11 cellular contexts compared by ENCODE assay signal in genomic region chr1:229582011-229582694, GRCh38. TPM values are rescaled to one million over a fixed set of nuclear protein-coding genes. Genes with fewer than 3 reads are reported as not detected.
DNase-seq lines count a peak whose midpoint lies in the region; ATAC-seq and TF ChIP-seq lines count a peak whose summit lies in the region.
"Had no signal": no experiment of that assay in that cellular context is flagged by ENCODE, and none has a peak within 500 bp of the region (broad histone marks: within the 10 kb centered on the region; RNA-seq: fewer than 3 reads in every experiment).

No MANE protein-coding gene starts in this region.

- H3K27ac ChIP-seq in mammary epithelial cell (ENCODE audit: insufficient read depth, low read depth, low read length) (no peak overlapping the region), right lobe of liver (no peak overlapping the region), upper lobe of right lung (no peak overlapping the region)

- dilution Hi-C loops in mammary epithelial cell (cut with HindIII; ENCODE audit: low sequenced_read_pairs), result no loop called here

- H3K4me1 ChIP-seq in mammary epithelial cell (ENCODE audit: insufficient read depth, low read length), result peaks cover 7% of the 10 kb centered on the region
- no peaks in the 10 kb centered on the region for H3K4me1 ChIP-seq in right lobe of liver
- H3K4me1 ChIP-seq in upper lobe of right lung, result peaks cover 27% of the 10 kb centered on the region

- H3K4me2 ChIP-seq in mammary epithelial cell (ENCODE audit: insufficient read depth, low read depth, low read length), result no peak overlapping the region

- H3K9me3 Mint-ChIP-seq in MCF 10A (ENCODE audit: unreplicated experiment), result no peaks in the 10 kb centered on the region
- H3K9me3 Mint-ChIP-seq: activated B cell treated with CpG ODN at 0.5 μM for 24 hours had no signal

- TF ChIP-seq CTCF in MCF 10A (IDR thresholded peaks at IDR 0.05; ENCODE audit: unreplicated experiment) (no peak), mammary epithelial cell (conservative IDR thresholded peaks at IDR 0.05 in 1 of 2, IDR thresholded peaks at IDR 0.05 in 1 of 2; ENCODE audit: extremely low read depth in 1 of 2, insufficient read depth in 1 of 2, low read depth in 1 of 2, low read length in 2 of 2) (no peak), right lobe of liver (IDR thresholded peaks at IDR 0.05) (no peak), upper lobe of right lung (IDR thresholded peaks at IDR 0.05) (no peak)

- no peak for TF ChIP-seq POLR2A in right lobe of liver (IDR thresholded peaks at IDR 0.05)

- peaks cover 11% of the 10 kb centered on the region for H3K4me1 Mint-ChIP-seq in MCF 10A (ENCODE audit: insufficient read depth, unreplicated experiment)

- no peaks in the 10 kb centered on the region for H3K36me3 ChIP-seq in mammary epithelial cell (ENCODE audit: insufficient read depth, low read length)
- H3K36me3 ChIP-seq in right lobe of liver, result no peaks in the 10 kb centered on the region
- no peaks in the 10 kb centered on the region for H3K36me3 ChIP-seq in upper lobe of right lung

- no TSS peak for BruUV-seq in MCF 10A (replicated peaks; lab: Mats Ljungman, UMichigan)
- BruUV-seq in mammary epithelial cell (replicated peaks; lab: Mats Ljungman, UMichigan), result no TSS peak

- DNase-seq in MCF 10A (ENCODE audit: unreplicated experiment), result peak; percentile 71
- no peak for DNase-seq in mammary epithelial cell
- peak; percentile 66 for DNase-seq in cerebellum (ENCODE audit: low spot score)
- peak in 1 of 3 donors; percentile 68 for DNase-seq in right lobe of liver
- no peak for DNase-seq in upper lobe of right lung
- DNase-seq: activated B cell treated with CpG ODN at 0.5 μM for 24 hours; activated gamma-delta T cell; stimulated activated CD8-positive, alpha-beta memory T cell treated with anti-CD3 and anti-CD28 coated beads, Interleukin-4, amount 100 ng/mL, for 48 hours had no signal

- no peaks in the 10 kb centered on the region for H3K36me3 Mint-ChIP-seq in MCF 10A (ENCODE audit: insufficient read depth, unreplicated experiment)

- H3K27ac Mint-ChIP-seq in MCF 10A (ENCODE audit: low read depth, unreplicated experiment), result no peak overlapping the region
- H3K27ac Mint-ChIP-seq: activated B cell treated with CpG ODN at 0.5 μM for 24 hours had no signal

- CTCF ChIA-PET in MCF 10A (lab: Yijun Ruan, JAX), result interaction anchor here (0.7 to 3.4 kb wide), 4 partner anchors 14 to 129 kb away, joined by 3 to 14 read pairs (median 4); partner anchors contain the start of gene ABCB10
- CTCF ChIA-PET in mammary epithelial cell (lab: Charles Lee; ENCODE audit: low non-redundant PET), result no interaction called here

- H2AFZ ChIP-seq in mammary epithelial cell (ENCODE audit: low read depth, low read length), result no peak overlapping the region

- H3K4me3 ChIP-seq in mammary epithelial cell (replicated peaks in 1 of 3; ENCODE audit: insufficient read depth in 1 of 3, low read depth in 2 of 3, low read length in 3 of 3) (no peak overlapping the region), right lobe of liver (no peak overlapping the region), upper lobe of right lung (no peak overlapping the region)

- intact Hi-C loops in MCF 10A (cut with micrococcal nuclease), result loop anchor here (5.0 kb wide), 1 partner anchor 730 kb away; no protein-coding TSS in a partner anchor
- intact Hi-C loops in mammary epithelial cell (cut with micrococcal nuclease), result no loop called here
- intact Hi-C loops in right lobe of liver (cut with DNase I), result no loop called here
- intact Hi-C loops in upper lobe of right lung (cut with DNase I), result no loop called here

- no peaks in the 10 kb centered on the region for H3K27me3 Mint-ChIP-seq in MCF 10A (ENCODE audit: insufficient read depth, unreplicated experiment)
- H3K27me3 Mint-ChIP-seq: activated B cell treated with CpG ODN at 0.5 μM for 24 hours had no signal

- H3K9me3 ChIP-seq in mammary epithelial cell (replicated peaks; ENCODE audit: insufficient read depth, low read length) (no peaks in the 10 kb centered on the region), right lobe of liver (no peaks in the 10 kb centered on the region), upper lobe of right lung (no peaks in the 10 kb centered on the region)

- 68% methylated on average over 11 of the region's 11 CpGs for WGBS in mammary epithelial cell (ENCODE audit: low coverage, missing lambda C conversion rate)
- 38% methylated on average over 10 of the region's 11 CpGs for WGBS in right lobe of liver (ENCODE audit: insufficient coverage, low coverage, low lambda C conversion rate, missing lambda C conversion rate)

- no peak overlapping the region for H3K4me3 Mint-ChIP-seq in MCF 10A (ENCODE audit: unreplicated experiment)
- H3K4me3 Mint-ChIP-seq: activated B cell treated with CpG ODN at 0.5 μM for 24 hours had no signal

- H3K79me2 ChIP-seq in mammary epithelial cell (ENCODE audit: insufficient read depth, low read length), result no peaks in the 10 kb centered on the region

- ATAC-seq in right lobe of liver (peak; percentile 36 to 73 (median 53)), upper lobe of right lung (peak; percentile 82), HG03565 (IDR thresholded peaks at IDR 0.05; ENCODE audit: unreplicated experiment) (no peak), HG02798 (IDR thresholded peaks at IDR 0.05; ENCODE audit: poor library complexity, unreplicated experiment) (no peak), HG03175 (IDR thresholded peaks at IDR 0.05; ENCODE audit: unreplicated experiment) (no peak)

- POLR2A ChIA-PET in MCF 10A (lab: Yijun Ruan, JAX), result interaction anchor here (0.9 to 6.4 kb wide), 10 partner anchors 12 to 79 kb away, joined by 3 to 61 read pairs (median 4); partner anchors contain the start of genes ABCB10, TAF5L and URB2

- H4K20me1 ChIP-seq in mammary epithelial cell (ENCODE audit: insufficient read depth, low read length), result no peaks in the 10 kb centered on the region

- H3K9ac ChIP-seq in mammary epithelial cell (ENCODE audit: insufficient read depth, low read length), result no peak overlapping the region

- no peaks in the 10 kb centered on the region for H3K27me3 ChIP-seq in mammary epithelial cell (ENCODE audit: insufficient read depth, low read length)
- H3K27me3 ChIP-seq in right lobe of liver, result no peaks in the 10 kb centered on the region
- no peaks in the 10 kb centered on the region for H3K27me3 ChIP-seq in upper lobe of right lung

- in situ Hi-C loops in mammary epithelial cell (cut with MboI; ENCODE audit: low sequenced_read_pairs in 2 of 2), result no loop called here

RNA-seq across cellular contexts. Expression of gene ABCB10, which starts 23.6 kb away (rescaled TPM):
- total RNA-seq in MCF 10A (2022), result 34.8 and 38.4 TPM in 2 replicates
- total RNA-seq in mammary epithelial cell, result 10 to 100 TPM; 20.2 to 22.7 TPM
- 10.2 TPM for polyA plus RNA-seq in mammary epithelial cell
- polyA minus RNA-seq in mammary epithelial cell, result 10.1 TPM
- 17.4 TPM for total RNA-seq in cerebellum
- 10 to 100 TPM; 12.9 to 16.2 (median 13.7) TPM for total RNA-seq in right lobe of liver
- 17.3 TPM for total RNA-seq in upper lobe of right lung

RNA-seq across cellular contexts. Expression of gene TAF5L, which starts 43.8 kb away (rescaled TPM):
- total RNA-seq in MCF 10A (2022), result 31.8 and 37.6 TPM in 2 replicates
- 10 to 100 TPM; 20.8 to 21.0 TPM for total RNA-seq in mammary epithelial cell
- 22.5 TPM for polyA plus RNA-seq in mammary epithelial cell
- polyA minus RNA-seq in mammary epithelial cell, result 25.2 TPM
- 22.7 TPM for total RNA-seq in cerebellum
- 10 to 100 TPM in 3 of 6 experiments, 1 to 10 TPM in 3; 7.6 to 14.0 (median 9.9) TPM for total RNA-seq in right lobe of liver
- 22.1 TPM for total RNA-seq in upper lobe of right lung

RNA-seq across cellular contexts. Expression of gene URB2, which starts 43.9 kb away (rescaled TPM):
- total RNA-seq in MCF 10A (2022), result 25.8 and 35.5 TPM in 2 replicates
- 10 to 100 TPM; 13.3 to 15.4 TPM for total RNA-seq in mammary epithelial cell
- 13.5 TPM for polyA plus RNA-seq in mammary epithelial cell
- 37.0 TPM for polyA minus RNA-seq in mammary epithelial cell
- total RNA-seq in cerebellum, result 12.5 TPM
- total RNA-seq in right lobe of liver, result 1 to 10 TPM; 3.7 to 7.6 (median 3.9) TPM
- 8.4 TPM for total RNA-seq in upper lobe of right lung

Comparison
In these comparisons a context has a peak if more than half of its experiments do, and no peak if none do; other contexts are left out.
1. DNase-seq: peak in MCF 10A (single experiment) and cerebellum (single experiment); none in mammary epithelial cell (single experiment) and upper lobe of right lung (single experiment).
2. ATAC-seq: peak in right lobe of liver (4 of 4) and upper lobe of right lung (single experiment); none in HG03565 (single experiment), HG02798 (single experiment) and HG03175 (single experiment).